ENCODE assay signal across 2 cellular contexts in the genomic region with DNA sequence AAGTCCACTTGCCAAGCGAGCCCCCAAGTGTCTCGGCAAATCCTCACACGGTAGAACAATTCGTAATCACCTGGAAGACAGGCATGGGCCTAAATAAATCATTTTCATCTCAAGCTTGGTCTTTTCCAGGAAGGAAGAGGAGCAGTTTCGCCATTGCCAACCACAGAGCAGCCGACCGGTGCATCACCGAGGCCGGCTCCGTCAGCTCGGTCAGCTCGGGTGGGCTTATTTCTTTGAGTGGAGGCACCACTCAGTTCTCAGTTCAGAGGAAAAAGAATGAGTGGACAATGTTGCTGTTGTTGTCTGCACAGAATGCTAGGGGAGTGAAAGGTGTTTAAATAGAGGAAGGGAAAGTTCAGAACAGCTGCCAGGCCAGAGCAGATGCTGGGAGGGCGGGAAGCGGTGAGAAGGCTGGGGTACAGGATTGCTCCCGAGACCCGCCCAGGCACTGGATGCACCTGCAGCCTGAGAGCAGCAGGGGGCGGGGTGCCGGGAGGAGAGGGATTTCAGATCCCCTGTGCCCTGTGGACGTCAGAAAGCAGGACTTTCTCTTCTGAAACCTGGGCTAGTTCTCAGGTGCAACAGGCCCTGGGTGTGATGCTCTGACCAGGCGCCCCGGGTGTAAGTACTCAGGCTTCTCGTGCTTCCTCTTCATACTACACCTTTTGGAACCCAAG.
A peak's percentile ranks its signal among the peaks of the same experiment; 100 is the strongest.
TF ChIP-seq lines count a peak whose summit lies in the region.

No MANE protein-coding gene starts in this region.

TF ChIP-seq in IMR-90, 13 proteins besides CTCF, POLR2A, EP300 and RAD21:
- TF ChIP-seq, protein P1, sequence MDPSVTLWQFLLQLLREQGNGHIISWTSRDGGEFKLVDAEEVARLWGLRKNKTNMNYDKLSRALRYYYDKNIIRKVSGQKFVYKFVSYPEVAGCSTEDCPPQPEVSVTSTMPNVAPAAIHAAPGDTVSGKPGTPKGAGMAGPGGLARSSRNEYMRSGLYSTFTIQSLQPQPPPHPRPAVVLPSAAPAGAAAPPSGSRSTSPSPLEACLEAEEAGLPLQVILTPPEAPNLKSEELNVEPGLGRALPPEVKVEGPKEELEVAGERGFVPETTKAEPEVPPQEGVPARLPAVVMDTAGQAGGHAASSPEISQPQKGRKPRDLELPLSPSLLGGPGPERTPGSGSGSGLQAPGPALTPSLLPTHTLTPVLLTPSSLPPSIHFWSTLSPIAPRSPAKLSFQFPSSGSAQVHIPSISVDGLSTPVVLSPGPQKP (IDR thresholded peaks at IDR 0.05; ENCODE audit: borderline replicate concordance, low read depth, low read length) = no peak
- TF ChIP-seq, protein P2, sequence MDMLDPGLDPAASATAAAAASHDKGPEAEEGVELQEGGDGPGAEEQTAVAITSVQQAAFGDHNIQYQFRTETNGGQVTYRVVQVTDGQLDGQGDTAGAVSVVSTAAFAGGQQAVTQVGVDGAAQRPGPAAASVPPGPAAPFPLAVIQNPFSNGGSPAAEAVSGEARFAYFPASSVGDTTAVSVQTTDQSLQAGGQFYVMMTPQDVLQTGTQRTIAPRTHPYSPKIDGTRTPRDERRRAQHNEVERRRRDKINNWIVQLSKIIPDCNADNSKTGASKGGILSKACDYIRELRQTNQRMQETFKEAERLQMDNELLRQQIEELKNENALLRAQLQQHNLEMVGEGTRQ (IDR thresholded peaks at IDR 0.05; ENCODE audit: low read depth, low read length) = no peak
- TF ChIP-seq MXI1 (IDR thresholded peaks at IDR 0.05; ENCODE audit: borderline replicate concordance, low read depth, low read length) (no peak), CEBPB (IDR thresholded peaks at IDR 0.05; ENCODE audit: low read depth, low read length) (no peak), FOS (IDR thresholded peaks at IDR 0.05; ENCODE audit: low read depth, low read length) (no peak), NFE2L2 (IDR thresholded peaks at IDR 0.05; ENCODE audit: low read depth, low read length) (no peak), MAZ (IDR thresholded peaks at IDR 0.05; ENCODE audit: borderline replicate concordance, low read depth, low read length) (no peak), CHD1 (IDR thresholded peaks at IDR 0.05; ENCODE audit: low read depth, low read length) (no peak), MAFK (IDR thresholded peaks at IDR 0.05; ENCODE audit: low read depth, low read length) (no peak), SMC3 (IDR thresholded peaks at IDR 0.05; ENCODE audit: low read depth, low read length) (no peak), BHLHE40 (IDR thresholded peaks at IDR 0.05; ENCODE audit: low read depth, low read length) (no peak)
TF ChIP-seq in IMR-90: peak in this region for 0.

TF ChIP-seq in HepG2, 621 proteins besides CTCF, POLR2A, EP300 and RAD21 (continues in another document):
- TF ChIP-seq SUZ12 (IDR thresholded peaks at IDR 0.05; ENCODE audit: low read depth, low read length) = no peak
- TF ChIP-seq ZSCAN9 (CRISPR knock-in tag; IDR thresholded peaks at IDR 0.05; ENCODE audit: borderline replicate concordance) = no peak
- TF ChIP-seq ZNF260 (CRISPR knock-in tag; IDR thresholded peaks at IDR 0.05; ENCODE audit: borderline replicate concordance, low read depth) = no peak
- TF ChIP-seq, protein P3, sequence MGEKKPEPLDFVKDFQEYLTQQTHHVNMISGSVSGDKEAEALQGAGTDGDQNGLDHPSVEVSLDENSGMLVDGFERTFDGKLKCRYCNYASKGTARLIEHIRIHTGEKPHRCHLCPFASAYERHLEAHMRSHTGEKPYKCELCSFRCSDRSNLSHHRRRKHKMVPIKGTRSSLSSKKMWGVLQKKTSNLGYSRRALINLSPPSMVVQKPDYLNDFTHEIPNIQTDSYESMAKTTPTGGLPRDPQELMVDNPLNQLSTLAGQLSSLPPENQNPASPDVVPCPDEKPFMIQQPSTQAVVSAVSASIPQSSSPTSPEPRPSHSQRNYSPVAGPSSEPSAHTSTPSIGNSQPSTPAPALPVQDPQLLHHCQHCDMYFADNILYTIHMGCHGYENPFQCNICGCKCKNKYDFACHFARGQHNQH (CRISPR knock-in tag; IDR thresholded peaks at IDR 0.05) = no peak
- TF ChIP-seq, protein P4, sequence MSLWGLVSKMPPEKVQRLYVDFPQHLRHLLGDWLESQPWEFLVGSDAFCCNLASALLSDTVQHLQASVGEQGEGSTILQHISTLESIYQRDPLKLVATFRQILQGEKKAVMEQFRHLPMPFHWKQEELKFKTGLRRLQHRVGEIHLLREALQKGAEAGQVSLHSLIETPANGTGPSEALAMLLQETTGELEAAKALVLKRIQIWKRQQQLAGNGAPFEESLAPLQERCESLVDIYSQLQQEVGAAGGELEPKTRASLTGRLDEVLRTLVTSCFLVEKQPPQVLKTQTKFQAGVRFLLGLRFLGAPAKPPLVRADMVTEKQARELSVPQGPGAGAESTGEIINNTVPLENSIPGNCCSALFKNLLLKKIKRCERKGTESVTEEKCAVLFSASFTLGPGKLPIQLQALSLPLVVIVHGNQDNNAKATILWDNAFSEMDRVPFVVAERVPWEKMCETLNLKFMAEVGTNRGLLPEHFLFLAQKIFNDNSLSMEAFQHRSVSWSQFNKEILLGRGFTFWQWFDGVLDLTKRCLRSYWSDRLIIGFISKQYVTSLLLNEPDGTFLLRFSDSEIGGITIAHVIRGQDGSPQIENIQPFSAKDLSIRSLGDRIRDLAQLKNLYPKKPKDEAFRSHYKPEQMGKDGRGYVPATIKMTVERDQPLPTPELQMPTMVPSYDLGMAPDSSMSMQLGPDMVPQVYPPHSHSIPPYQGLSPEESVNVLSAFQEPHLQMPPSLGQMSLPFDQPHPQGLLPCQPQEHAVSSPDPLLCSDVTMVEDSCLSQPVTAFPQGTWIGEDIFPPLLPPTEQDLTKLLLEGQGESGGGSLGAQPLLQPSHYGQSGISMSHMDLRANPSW (CRISPR knock-in tag; IDR thresholded peaks at IDR 0.05; ENCODE audit: borderline replicate concordance) = no peak
- TF ChIP-seq XRCC5 (optimal IDR thresholded peaks at IDR 0.05; ENCODE audit: low read length) = peak; percentile 43
- TF ChIP-seq SMARCC2 (IDR thresholded peaks at IDR 0.05) = no peak
- TF ChIP-seq ZFP37 (CRISPR knock-in tag; IDR thresholded peaks at IDR 0.05; ENCODE audit: borderline replicate concordance) = no peak
- TF ChIP-seq SCMH1 (CRISPR knock-in tag; IDR thresholded peaks at IDR 0.05; ENCODE audit: borderline replicate concordance) = no peak
- TF ChIP-seq ZNF230 (CRISPR knock-in tag; IDR thresholded peaks at IDR 0.05) = no peak
- no peak for TF ChIP-seq RELA (CRISPR knock-in tag; IDR thresholded peaks at IDR 0.05)
- no peak for TF ChIP-seq ZNF607 (CRISPR knock-in tag; IDR thresholded peaks at IDR 0.05; ENCODE audit: borderline replicate concordance)
- no peak for TF ChIP-seq RORA (CRISPR knock-in tag; IDR thresholded peaks at IDR 0.05)
- no peak for TF ChIP-seq ZC3H4 (CRISPR knock-in tag; IDR thresholded peaks at IDR 0.05; ENCODE audit: borderline replicate concordance)
- TF ChIP-seq ZNF24 (IDR thresholded peaks at IDR 0.05) = no peak
- TF ChIP-seq, protein P5, sequence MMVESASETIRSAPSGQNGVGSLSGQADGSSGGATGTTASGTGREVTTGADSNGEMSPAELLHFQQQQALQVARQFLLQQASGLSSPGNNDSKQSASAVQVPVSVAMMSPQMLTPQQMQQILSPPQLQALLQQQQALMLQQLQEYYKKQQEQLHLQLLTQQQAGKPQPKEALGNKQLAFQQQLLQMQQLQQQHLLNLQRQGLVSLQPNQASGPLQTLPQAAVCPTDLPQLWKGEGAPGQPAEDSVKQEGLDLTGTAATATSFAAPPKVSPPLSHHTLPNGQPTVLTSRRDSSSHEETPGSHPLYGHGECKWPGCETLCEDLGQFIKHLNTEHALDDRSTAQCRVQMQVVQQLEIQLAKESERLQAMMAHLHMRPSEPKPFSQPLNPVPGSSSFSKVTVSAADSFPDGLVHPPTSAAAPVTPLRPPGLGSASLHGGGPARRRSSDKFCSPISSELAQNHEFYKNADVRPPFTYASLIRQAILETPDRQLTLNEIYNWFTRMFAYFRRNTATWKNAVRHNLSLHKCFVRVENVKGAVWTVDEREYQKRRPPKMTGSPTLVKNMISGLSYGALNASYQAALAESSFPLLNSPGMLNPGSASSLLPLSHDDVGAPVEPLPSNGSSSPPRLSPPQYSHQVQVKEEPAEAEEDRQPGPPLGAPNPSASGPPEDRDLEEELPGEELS (CRISPR knock-in tag; IDR thresholded peaks at IDR 0.05) = no peak
- TF ChIP-seq, protein P6, sequence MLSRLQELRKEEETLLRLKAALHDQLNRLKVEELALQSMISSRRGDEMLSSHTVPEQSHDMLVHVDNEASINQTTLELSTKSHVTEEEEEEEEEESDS (CRISPR knock-in tag; IDR thresholded peaks at IDR 0.05; ENCODE audit: borderline replicate concordance) = no peak
- no peak for TF ChIP-seq ZNF709 (CRISPR knock-in tag; IDR thresholded peaks at IDR 0.05)
- TF ChIP-seq ZNF558 (CRISPR knock-in tag; IDR thresholded peaks at IDR 0.05; ENCODE audit: borderline replicate concordance) = no peak
- TF ChIP-seq, protein P7, sequence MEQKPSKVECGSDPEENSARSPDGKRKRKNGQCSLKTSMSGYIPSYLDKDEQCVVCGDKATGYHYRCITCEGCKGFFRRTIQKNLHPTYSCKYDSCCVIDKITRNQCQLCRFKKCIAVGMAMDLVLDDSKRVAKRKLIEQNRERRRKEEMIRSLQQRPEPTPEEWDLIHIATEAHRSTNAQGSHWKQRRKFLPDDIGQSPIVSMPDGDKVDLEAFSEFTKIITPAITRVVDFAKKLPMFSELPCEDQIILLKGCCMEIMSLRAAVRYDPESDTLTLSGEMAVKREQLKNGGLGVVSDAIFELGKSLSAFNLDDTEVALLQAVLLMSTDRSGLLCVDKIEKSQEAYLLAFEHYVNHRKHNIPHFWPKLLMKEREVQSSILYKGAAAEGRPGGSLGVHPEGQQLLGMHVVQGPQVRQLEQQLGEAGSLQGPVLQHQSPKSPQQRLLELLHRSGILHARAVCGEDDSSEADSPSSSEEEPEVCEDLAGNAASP (CRISPR knock-in tag; IDR thresholded peaks at IDR 0.05; ENCODE audit: borderline replicate concordance) = 0 out of 2 replicates have a peak, but pooled peaks have one; percentile 16
- no peak for TF ChIP-seq ZNF749 (CRISPR knock-in tag; IDR thresholded peaks at IDR 0.05; ENCODE audit: borderline replicate concordance)
- TF ChIP-seq, protein P8, sequence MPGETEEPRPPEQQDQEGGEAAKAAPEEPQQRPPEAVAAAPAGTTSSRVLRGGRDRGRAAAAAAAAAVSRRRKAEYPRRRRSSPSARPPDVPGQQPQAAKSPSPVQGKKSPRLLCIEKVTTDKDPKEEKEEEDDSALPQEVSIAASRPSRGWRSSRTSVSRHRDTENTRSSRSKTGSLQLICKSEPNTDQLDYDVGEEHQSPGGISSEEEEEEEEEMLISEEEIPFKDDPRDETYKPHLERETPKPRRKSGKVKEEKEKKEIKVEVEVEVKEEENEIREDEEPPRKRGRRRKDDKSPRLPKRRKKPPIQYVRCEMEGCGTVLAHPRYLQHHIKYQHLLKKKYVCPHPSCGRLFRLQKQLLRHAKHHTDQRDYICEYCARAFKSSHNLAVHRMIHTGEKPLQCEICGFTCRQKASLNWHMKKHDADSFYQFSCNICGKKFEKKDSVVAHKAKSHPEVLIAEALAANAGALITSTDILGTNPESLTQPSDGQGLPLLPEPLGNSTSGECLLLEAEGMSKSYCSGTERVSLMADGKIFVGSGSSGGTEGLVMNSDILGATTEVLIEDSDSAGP (CRISPR knock-in tag; IDR thresholded peaks at IDR 0.05; ENCODE audit: borderline replicate concordance) = peak; percentile 11; the same call in 1 of the 2 replicates
- peak; percentile 68 for TF ChIP-seq SMC3 (IDR thresholded peaks at IDR 0.05; ENCODE audit: low read length)
- TF ChIP-seq NFE2L2 (IDR thresholded peaks at IDR 0.05; ENCODE audit: low read length) = no peak
- no peak for TF ChIP-seq HNRNPK (IDR thresholded peaks at IDR 0.05; ENCODE audit: low read depth, low read length, poor library complexity, severe bottlenecking)
- TF ChIP-seq TP53 (CRISPR knock-in tag; conservative IDR thresholded peaks at IDR 0.05) = no peak
- no peak for TF ChIP-seq ZNF432 (CRISPR knock-in tag; IDR thresholded peaks at IDR 0.05; ENCODE audit: borderline replicate concordance)
- TF ChIP-seq, protein P9, sequence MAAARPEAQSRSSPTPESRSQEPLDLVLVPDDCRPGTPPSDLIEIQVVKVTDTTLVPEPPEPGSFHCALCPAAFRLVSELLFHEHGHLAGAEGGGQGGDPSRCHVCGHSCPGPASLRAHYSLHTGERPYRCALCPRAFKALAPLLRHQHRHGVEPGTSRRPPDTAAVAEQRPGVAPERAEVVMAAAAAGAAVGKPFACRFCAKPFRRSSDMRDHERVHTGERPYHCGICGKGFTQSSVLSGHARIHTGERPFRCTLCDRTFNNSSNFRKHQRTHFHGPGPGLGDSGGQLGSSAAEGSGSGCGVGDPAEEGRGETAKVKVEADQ (CRISPR knock-in tag; IDR thresholded peaks at IDR 0.05; ENCODE audit: borderline replicate concordance) = no peak
- no peak for TF ChIP-seq HNF4A (CRISPR knock-in tag; IDR thresholded peaks at IDR 0.05)
- TF ChIP-seq HMGA1 (CRISPR knock-in tag; conservative IDR thresholded peaks at IDR 0.05) = no peak
- TF ChIP-seq, protein P10, sequence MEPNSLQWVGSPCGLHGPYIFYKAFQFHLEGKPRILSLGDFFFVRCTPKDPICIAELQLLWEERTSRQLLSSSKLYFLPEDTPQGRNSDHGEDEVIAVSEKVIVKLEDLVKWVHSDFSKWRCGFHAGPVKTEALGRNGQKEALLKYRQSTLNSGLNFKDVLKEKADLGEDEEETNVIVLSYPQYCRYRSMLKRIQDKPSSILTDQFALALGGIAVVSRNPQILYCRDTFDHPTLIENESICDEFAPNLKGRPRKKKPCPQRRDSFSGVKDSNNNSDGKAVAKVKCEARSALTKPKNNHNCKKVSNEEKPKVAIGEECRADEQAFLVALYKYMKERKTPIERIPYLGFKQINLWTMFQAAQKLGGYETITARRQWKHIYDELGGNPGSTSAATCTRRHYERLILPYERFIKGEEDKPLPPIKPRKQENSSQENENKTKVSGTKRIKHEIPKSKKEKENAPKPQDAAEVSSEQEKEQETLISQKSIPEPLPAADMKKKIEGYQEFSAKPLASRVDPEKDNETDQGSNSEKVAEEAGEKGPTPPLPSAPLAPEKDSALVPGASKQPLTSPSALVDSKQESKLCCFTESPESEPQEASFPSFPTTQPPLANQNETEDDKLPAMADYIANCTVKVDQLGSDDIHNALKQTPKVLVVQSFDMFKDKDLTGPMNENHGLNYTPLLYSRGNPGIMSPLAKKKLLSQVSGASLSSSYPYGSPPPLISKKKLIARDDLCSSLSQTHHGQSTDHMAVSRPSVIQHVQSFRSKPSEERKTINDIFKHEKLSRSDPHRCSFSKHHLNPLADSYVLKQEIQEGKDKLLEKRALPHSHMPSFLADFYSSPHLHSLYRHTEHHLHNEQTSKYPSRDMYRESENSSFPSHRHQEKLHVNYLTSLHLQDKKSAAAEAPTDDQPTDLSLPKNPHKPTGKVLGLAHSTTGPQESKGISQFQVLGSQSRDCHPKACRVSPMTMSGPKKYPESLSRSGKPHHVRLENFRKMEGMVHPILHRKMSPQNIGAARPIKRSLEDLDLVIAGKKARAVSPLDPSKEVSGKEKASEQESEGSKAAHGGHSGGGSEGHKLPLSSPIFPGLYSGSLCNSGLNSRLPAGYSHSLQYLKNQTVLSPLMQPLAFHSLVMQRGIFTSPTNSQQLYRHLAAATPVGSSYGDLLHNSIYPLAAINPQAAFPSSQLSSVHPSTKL (CRISPR knock-in tag; IDR thresholded peaks at IDR 0.05) = no peak
- TF ChIP-seq MEIS1 (CRISPR knock-in tag; IDR thresholded peaks at IDR 0.05; ENCODE audit: borderline replicate concordance) = no peak
- TF ChIP-seq, protein P11, sequence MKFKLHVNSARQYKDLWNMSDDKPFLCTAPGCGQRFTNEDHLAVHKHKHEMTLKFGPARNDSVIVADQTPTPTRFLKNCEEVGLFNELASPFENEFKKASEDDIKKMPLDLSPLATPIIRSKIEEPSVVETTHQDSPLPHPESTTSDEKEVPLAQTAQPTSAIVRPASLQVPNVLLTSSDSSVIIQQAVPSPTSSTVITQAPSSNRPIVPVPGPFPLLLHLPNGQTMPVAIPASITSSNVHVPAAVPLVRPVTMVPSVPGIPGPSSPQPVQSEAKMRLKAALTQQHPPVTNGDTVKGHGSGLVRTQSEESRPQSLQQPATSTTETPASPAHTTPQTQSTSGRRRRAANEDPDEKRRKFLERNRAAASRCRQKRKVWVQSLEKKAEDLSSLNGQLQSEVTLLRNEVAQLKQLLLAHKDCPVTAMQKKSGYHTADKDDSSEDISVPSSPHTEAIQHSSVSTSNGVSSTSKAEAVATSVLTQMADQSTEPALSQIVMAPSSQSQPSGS (CRISPR knock-in tag; IDR thresholded peaks at IDR 0.05) = no peak
- no peak for TF ChIP-seq AGO1 (IDR thresholded peaks at IDR 0.05; ENCODE audit: low read depth, low read length, poor library complexity, severe bottlenecking)
